ENCODE assay signal across 23 cellular contexts in genomic region chr2:139992711-139993345, GRCh38.
"Had no signal": no experiment of that assay in that cellular context is flagged by ENCODE, and none has a peak within 500 bp of the region (broad histone marks: within the 10 kb centered on the region; RNA-seq: fewer than 3 reads in every experiment).

No MANE protein-coding gene starts in this region.

- DNase-seq: head of caudate nucleus; hypothalamus; immature natural killer cell; left ventricle myocardium inferior; occipital lobe; retina; right cardiac atrium; stimulated activated CD4-positive, alpha-beta T cell treated with anti-CD3 and anti-CD28 coated beads, Interleukin-1b, Interleukin-23, amount 100 ng/mL, for 48 hours; stimulated activated CD4-positive, alpha-beta T cell treated with anti-CD3 and anti-CD28 coated beads, Interleukin-2, amount 100 ng/mL, for 48 hours; stimulated activated CD4-positive, alpha-beta T cell treated with anti-CD3 and anti-CD28 coated beads, Interleukin-4, amount 100 ng/mL, for 4 hours; stimulated activated CD8-positive, alpha-beta memory T cell treated with anti-CD3 and anti-CD28 coated beads, Interleukin-4, amount 100 ng/mL, for 48 hours; stimulated activated naive B cell treated with anti-CD40 and anti-IgM and Interleukin-4, amounts not matched to agents 10 μg/mL and 1 μg/mL and 100 μg/mL, for 72 hours; trophoblast cell; uterus had no signal

- FAIRE-seq: islet of Langerhans, pancreas had no signal

- H3K4me3 ChIP-seq: left ventricle myocardium inferior, pancreas, prostate gland, skin epidermis, suprapubic skin, thoracic aorta, tibial artery, uterus had no signal

- H3K4me1 ChIP-seq: left ventricle myocardium inferior, pancreas, prostate gland, suprapubic skin, tibial artery, uterus had no signal

- H3K36me3 ChIP-seq: left ventricle myocardium inferior, neutrophil, pancreas, prostate gland, suprapubic skin, thoracic aorta, tibial artery, uterus had no signal

- ATAC-seq: naive thymus-derived CD8-positive, alpha-beta T cell; pancreas; stimulated activated naive B cell treated with anti-CD40 and anti-IgM and Interleukin-4, amounts not matched to agents 10 μg/mL and 1 μg/mL and 100 μg/mL, for 72 hours had no signal

- H3K27me3 ChIP-seq: neutrophil, pancreas, suprapubic skin, tibial artery, uterus had no signal

- H3K9me3 ChIP-seq: neutrophil, pancreas, prostate gland, suprapubic skin, thoracic aorta, uterus had no signal

- H3K27ac ChIP-seq: left ventricle myocardium inferior, neutrophil, pancreas, prostate gland, skin epidermis, suprapubic skin, thoracic aorta, tibial artery, uterus had no signal
